8 cellular contexts compared by ENCODE assay signal in genomic region chr11:86068138-86068861, GRCh38. TPM values are rescaled to one million over a fixed set of nuclear protein-coding genes. Genes with fewer than 3 reads are reported as not detected.
DNase-seq lines count a peak whose midpoint lies in the region; ATAC-seq and TF ChIP-seq lines count a peak whose summit lies in the region.

No MANE protein-coding gene starts in this region.

- H3K27ac Mint-ChIP-seq in activated naive CD8-positive, alpha-beta T cell = peak overlapping the region; percentile 99

- no peak for TF ChIP-seq CTCF in heart right ventricle (IDR thresholded peaks at IDR 0.05)

- H3K27me3 Mint-ChIP-seq in activated naive CD8-positive, alpha-beta T cell = no peaks in the 10 kb centered on the region

- intact Hi-C loops in heart right ventricle (cut with DNase I) = loop anchor here in 6 of 10 donors (2.0 to 10.0 kb wide), 6 partner anchors 27 to 213 kb away; partner anchors contain the start of gene CCDC83 (in 1 of the 6)

- H3K4me3 ChIP-seq in heart right ventricle = peak overlapping the region; percentile 77 to 99 (median 92)

- peak; percentile 23 for ATAC-seq in GM18907 (IDR thresholded peaks at IDR 0.05; ENCODE audit: unreplicated experiment)
- ATAC-seq in HG03108 (IDR thresholded peaks at IDR 0.05; ENCODE audit: unreplicated experiment) = peak; percentile 9
- ATAC-seq in heart right ventricle = peak in 7 of 8 donors; percentile 0 to 22 (median 1)

- peak overlapping the region; percentile 96 for H3K4me3 Mint-ChIP-seq in activated naive CD8-positive, alpha-beta T cell

- no peaks in the 10 kb centered on the region for H3K27me3 ChIP-seq in heart right ventricle

- H3K27ac ChIP-seq in heart right ventricle = peak overlapping the region; percentile 92 to 99 (median 98)

- no peaks in the 10 kb centered on the region for H3K9me3 Mint-ChIP-seq in activated naive CD8-positive, alpha-beta T cell (ENCODE audit: low read depth)

- WGBS in heart right ventricle, 2 donors = 0 to 1% methylated on average over 37 to 46 of the region's 46 CpGs

- no peaks in the 10 kb centered on the region for H3K9me3 ChIP-seq in heart right ventricle

- H3K36me3 ChIP-seq in heart right ventricle = no peaks in the 10 kb centered on the region

- DNase-seq in AG20443 (ENCODE audit: low spot score) = peak; percentile 21
- DNase-seq in RKO (ENCODE audit: low spot score) = peak; percentile 49
- DNase-seq in heart right ventricle = peak; percentile 33 to 39
- peak; percentile 57 for DNase-seq in pons (ENCODE audit: low spot score)
- DNase-seq in cortex of kidney (lab: John Stamatoyannopoulos, UW) = no peak

- peaks cover 44% of the 10 kb centered on the region for H3K4me1 Mint-ChIP-seq in activated naive CD8-positive, alpha-beta T cell (ENCODE audit: low read depth)

- peaks cover 2 to 51% (median 41%) of the 10 kb centered on the region in 9 donors for H3K4me1 ChIP-seq in heart right ventricle

- no peaks in the 10 kb centered on the region for H3K36me3 Mint-ChIP-seq in activated naive CD8-positive, alpha-beta T cell

RNA-seq across cellular contexts. Expression of gene PICALM, which starts 0.6 kb away (rescaled TPM):
- total RNA-seq in heart right ventricle = 100 to 1,000 TPM; 124 to 206 (median 170) TPM
- 10 to 100 TPM; 40.7 to 78.0 TPM for polyA plus RNA-seq in heart right ventricle
